In the genomic region with DNA sequence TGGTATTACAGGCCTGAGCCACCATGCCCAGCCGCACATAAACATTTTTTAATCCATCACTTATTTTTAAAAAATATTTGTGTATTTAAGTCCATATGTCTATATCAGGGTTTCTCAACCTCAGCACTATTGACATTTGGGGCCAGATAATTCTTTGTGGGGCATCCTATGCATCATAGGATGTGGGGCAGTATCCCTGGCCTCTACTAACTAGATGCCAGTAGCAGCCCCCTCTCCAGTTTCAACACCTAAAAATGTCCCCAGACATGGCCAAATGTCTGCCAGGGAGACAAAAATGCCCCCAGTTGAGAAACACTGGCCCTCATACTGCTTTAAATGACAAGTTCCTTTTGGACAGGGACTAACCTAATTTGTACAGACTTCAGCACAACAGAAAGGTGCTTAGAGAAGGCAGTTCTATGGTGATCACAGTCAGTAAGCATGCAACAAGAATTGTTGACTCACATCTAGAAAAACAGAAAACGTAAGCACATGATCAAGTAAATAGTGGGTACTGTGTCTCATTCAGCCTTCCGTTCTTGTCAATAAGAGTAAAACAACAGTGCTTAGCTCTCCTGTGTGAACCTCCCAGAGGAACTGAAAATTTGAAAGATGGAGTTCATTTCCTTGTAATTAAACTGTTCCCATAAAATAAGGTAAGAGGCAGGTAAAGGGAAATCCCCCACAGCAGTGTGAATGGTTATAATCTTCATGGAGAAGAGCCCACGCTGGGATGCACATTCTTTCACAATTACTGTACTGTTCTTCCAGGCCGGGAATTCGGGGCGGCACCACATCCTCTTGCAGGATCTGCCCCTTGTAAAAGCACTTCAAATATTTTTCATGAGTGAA, we compare ENCODE assay signal across 9 cellular contexts. TPM values are rescaled to one million over a fixed set of nuclear protein-coding genes. Genes with fewer than 3 reads are reported as not detected.
DNase-seq lines count a peak whose midpoint lies in the region; ATAC-seq, FAIRE-seq and TF ChIP-seq lines count a peak whose summit lies in the region.
"Had no signal": no experiment of that assay in that cellular context is flagged by ENCODE, and none has a peak within 500 bp of the region (broad histone marks: within the 10 kb centered on the region; RNA-seq: fewer than 3 reads in every experiment).

No MANE protein-coding gene starts in this region.

- no peaks in the 10 kb centered on the region for H3K9me3 Mint-ChIP-seq in GM23338
- H3K9me3 Mint-ChIP-seq in activated CD4-positive, alpha-beta memory T cell treated with anti-CD3 and anti-CD28 coated beads, Interleukin-2, amount 10 ng/mL, durations not matched to agents 7 days and 5 days: peaks cover 3% of the 10 kb centered on the region

- TF ChIP-seq CTCF in GM23338 (conservative IDR thresholded peaks at IDR 0.05; ENCODE audit: low read depth in 2 of 2): no peak

- no peak overlapping the region for H3K4me3 Mint-ChIP-seq in GM23338
- H3K4me3 Mint-ChIP-seq in activated CD4-positive, alpha-beta memory T cell treated with anti-CD3 and anti-CD28 coated beads, Interleukin-2, amount 10 ng/mL, durations not matched to agents 7 days and 5 days: no peak overlapping the region

- DNase-seq in AG08395 (ENCODE audit: low spot score) (peak; percentile 67), GM23338 (ENCODE audit: low spot score) (no peak), RCC 7860 (ENCODE audit: low spot score) (peak; percentile 73), glomerular endothelial cell (ENCODE audit: extremely low read depth, low read depth, low spot score) (peak; percentile 37), NCI-H2196 treated with DMSO at 0.1 percent for 48 hours (lab: John Stamatoyannopoulos, UW; ENCODE audit: unreplicated experiment) (no peak), Right ventricle myocardium superior (no peak)
- DNase-seq in activated CD4-positive, alpha-beta memory T cell treated with anti-CD3 and anti-CD28 coated beads, Interleukin-2, amount 10 ng/mL, durations not matched to agents 7 days and 5 days: no peak
- DNase-seq: DND-41 had no signal

- H3K79me2 ChIP-seq in GM23338 (replicated peaks; ENCODE audit: insufficient read depth): no peaks in the 10 kb centered on the region

- peak overlapping the region; percentile 61; the same call in 1 of the 2 replicates for H2AFZ ChIP-seq in GM23338

- no peaks in the 10 kb centered on the region for H3K36me3 Mint-ChIP-seq in GM23338 (ENCODE audit: low read depth)
- H3K36me3 Mint-ChIP-seq in activated CD4-positive, alpha-beta memory T cell treated with anti-CD3 and anti-CD28 coated beads, Interleukin-2, amount 10 ng/mL, durations not matched to agents 7 days and 5 days (ENCODE audit: low read depth): peaks cover 14% of the 10 kb centered on the region

- H3K27me3 ChIP-seq in GM23338 (ENCODE audit: insufficient read depth): no peaks in the 10 kb centered on the region

- H3K4me1 Mint-ChIP-seq in GM23338: peaks cover 13% of the 10 kb centered on the region; the same call in 2 of the 3 replicates
- peaks cover 33% of the 10 kb centered on the region for H3K4me1 Mint-ChIP-seq in activated CD4-positive, alpha-beta memory T cell treated with anti-CD3 and anti-CD28 coated beads, Interleukin-2, amount 10 ng/mL, durations not matched to agents 7 days and 5 days

- ATAC-seq in GM23338 (no peak), GM21360 (IDR thresholded peaks at IDR 0.05; ENCODE audit: unreplicated experiment) (no peak), Right ventricle myocardium superior (ENCODE audit: poor library complexity) (no peak)

- POLR2A ChIA-PET in activated CD4-positive, alpha-beta memory T cell treated with anti-CD3 and anti-CD28 coated beads, Interleukin-2, amount 10 ng/mL, durations not matched to agents 7 days and 5 days (lab: Charles Lee): interaction anchor here (0.5 kb wide), 1 partner anchor 77 kb away, joined by 4 read pairs; no protein-coding TSS in a partner anchor

- peak; percentile 82 for FAIRE-seq in RCC 7860 (lab: Jason Lieb, UNC)

- no peak overlapping the region for H3K4me3 ChIP-seq in GM23338

- H3K36me3 ChIP-seq in GM23338 (ENCODE audit: insufficient read depth): no peaks in the 10 kb centered on the region

- H3K9me2 ChIP-seq in GM23338 (ENCODE audit: insufficient read depth): no peaks in the 10 kb centered on the region

- H4K20me1 ChIP-seq in GM23338 (replicated peaks; ENCODE audit: insufficient read depth): no peaks in the 10 kb centered on the region

- H3K4me2 ChIP-seq in GM23338: no peak overlapping the region

- CTCF ChIA-PET in activated CD4-positive, alpha-beta memory T cell treated with anti-CD3 and anti-CD28 coated beads, Interleukin-2, amount 10 ng/mL, durations not matched to agents 7 days and 5 days (lab: Charles Lee): no interaction called here

- H3K27ac Mint-ChIP-seq in GM23338: no peak overlapping the region
- no peak overlapping the region for H3K27ac Mint-ChIP-seq in activated CD4-positive, alpha-beta memory T cell treated with anti-CD3 and anti-CD28 coated beads, Interleukin-2, amount 10 ng/mL, durations not matched to agents 7 days and 5 days

- no peaks in the 10 kb centered on the region for H3K4me1 ChIP-seq in GM23338 (ENCODE audit: insufficient read depth)

- H3K27ac ChIP-seq in GM23338 (ENCODE audit: low read depth): no peak overlapping the region

- no peaks in the 10 kb centered on the region for H3F3A ChIP-seq in GM23338 (replicated peaks; ENCODE audit: low read depth)

- peaks cover 4% of the 10 kb centered on the region for H3K27me3 Mint-ChIP-seq in GM23338 (ENCODE audit: insufficient read depth, low read depth, poor library complexity)
- H3K27me3 Mint-ChIP-seq in activated CD4-positive, alpha-beta memory T cell treated with anti-CD3 and anti-CD28 coated beads, Interleukin-2, amount 10 ng/mL, durations not matched to agents 7 days and 5 days: peaks cover 45% of the 10 kb centered on the region

- intact Hi-C loops in Right ventricle myocardium superior (cut with DNase I): no loop called here

TF ChIP-seq in GM23338, 12 proteins besides CTCF, POLR2A, EP300 and RAD21 (continues in another document):
- TF ChIP-seq JUNB (IDR thresholded peaks at IDR 0.05; ENCODE audit: unreplicated experiment) (no peak), EZH2 (IDR thresholded peaks at IDR 0.05; ENCODE audit: low read depth, unreplicated experiment) (no peak), STAT1 (IDR thresholded peaks at IDR 0.05; ENCODE audit: unreplicated experiment) (no peak), EZH2phosphoT487 (IDR thresholded peaks at IDR 0.05; ENCODE audit: unreplicated experiment) (no peak)

RNA-seq across cellular contexts. Expression of gene ADRB1, which starts 17.3 kb away (rescaled TPM):
- 0.24 and 0.39 TPM in 2 replicates for total RNA-seq in GM23338 (2014; rRNA removed; shearing (Covaris generic))
- polyA plus RNA-seq in GM23338 (2016; fragmentation: Nextera tagmentation; extraction: Ambion mirVana): 0.14 and 0.23 TPM in 2 replicates
- total RNA-seq in glomerular endothelial cell: 0.05 and 0.93 TPM in 2 replicates
- 63.0 TPM for total RNA-seq in Right ventricle myocardium superior
- under 1 TPM; 0.20 TPM for total RNA-seq in activated CD4-positive, alpha-beta memory T cell treated with anti-CD3 and anti-CD28 coated beads, Interleukin-2, amount 10 ng/mL, durations not matched to agents 7 days and 5 days

Comparison
In these comparisons a context has a peak if more than half of its experiments do, and no peak if none do; other contexts are left out.
1. DNase-seq: peak in AG08395 (single experiment), RCC 7860 (single experiment) and glomerular endothelial cell (single experiment); none in GM23338 (single experiment), NCI-H2196 treated with DMSO at 0.1 percent for 48 hours (single experiment), Right ventricle myocardium superior (single experiment) and activated CD4-positive, alpha-beta memory T cell treated with anti-CD3 and anti-CD28 coated beads, Interleukin-2, amount 10 ng/mL, durations not matched to agents 7 days and 5 days (single experiment).
2. RNA of gene ADRB1, which starts 17.3 kb away (total RNA-seq): 63.0 TPM in Right ventricle myocardium superior (single experiment); 0.05 to 0.93 TPM in glomerular endothelial cell, 0.24 to 0.39 TPM in GM23338 and 0.20 TPM in activated CD4-positive, alpha-beta memory T cell treated with anti-CD3 and anti-CD28 coated beads, Interleukin-2, amount 10 ng/mL, durations not matched to agents 7 days and 5 days; every median in the first group is over 10 times any median in the second.